Comparison of ENCODE assay signal across 8 cellular contexts in the genomic region with DNA sequence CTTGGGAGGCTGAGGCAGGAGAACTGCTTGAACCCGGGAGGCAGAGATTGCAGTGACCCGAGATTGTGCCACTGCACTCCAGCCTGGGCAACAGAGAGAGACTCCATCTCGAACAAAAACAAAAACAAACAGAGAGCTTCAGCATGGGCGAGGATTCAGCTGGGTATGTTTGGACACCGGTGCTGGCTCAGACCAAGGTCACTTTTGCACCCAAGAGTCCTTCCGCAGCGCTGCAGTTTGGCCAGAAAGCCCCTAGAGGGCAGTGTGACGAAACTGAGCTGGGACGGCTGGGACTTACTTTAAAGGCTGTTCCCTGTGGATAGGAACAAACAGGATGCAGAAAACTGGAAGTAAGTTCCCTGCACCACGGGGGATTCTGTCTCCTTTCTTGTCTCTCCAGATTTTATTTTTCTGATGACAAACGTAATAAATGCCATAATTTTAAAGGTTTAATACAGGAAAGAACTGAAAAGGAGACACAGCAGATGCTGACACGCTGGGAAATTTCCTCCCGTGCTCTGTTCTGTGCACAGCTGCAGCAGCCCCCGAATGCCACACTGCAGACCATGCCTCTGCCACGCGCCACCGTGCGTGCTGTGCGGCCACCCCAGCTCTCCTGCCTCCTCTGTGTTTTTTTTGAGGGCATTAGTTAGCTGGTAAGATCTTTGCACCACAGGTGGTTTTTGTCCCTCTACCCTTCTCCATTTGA. TPM values are rescaled to one million over a fixed set of nuclear protein-coding genes. Genes with fewer than 3 reads are reported as not detected.
A peak's percentile ranks its signal among the peaks of the same experiment; 100 is the strongest.
DNase-seq lines count a peak whose midpoint lies in the region; ATAC-seq and TF ChIP-seq lines count a peak whose summit lies in the region.

No MANE protein-coding gene starts in this region.

- DNase-seq in SIG-M5 treated with dmso at 0.1 percent for 504 hours (lab: John Stamatoyannopoulos, UW; ENCODE audit: unreplicated experiment) (peak; percentile 57), SIG-M5 (lab: John Stamatoyannopoulos, UW) (no peak), NCI-H345 (lab: John Stamatoyannopoulos, UW) (peak; percentile 82), colonic mucosa (peak; percentile 91), right lobe of liver (peak; percentile 81 to 88 (median 87))
- DNase-seq in activated CD4-positive, alpha-beta T cell treated with anti-CD3 and anti-CD28 coated beads for 4 hours: peak; percentile 42 to 65
- DNase-seq in stimulated activated CD4-positive, alpha-beta T cell treated with anti-CD3 and anti-CD28 coated beads, TNF-alpha, amount 100 ng/mL, for 1 hour (ENCODE audit: low read depth in 3 of 3, low spot score in 1 of 3): peak; percentile 24 to 49 (median 32)

- TF ChIP-seq POLR2A in right lobe of liver (IDR thresholded peaks at IDR 0.05): no peak

- H3K4me3 ChIP-seq in colonic mucosa (no peak overlapping the region), right lobe of liver (no peak overlapping the region)

- H3K9ac ChIP-seq in colonic mucosa (ENCODE audit: low read depth in 2 of 2, low read length in 2 of 2): no peak overlapping the region

- H3K36me3 ChIP-seq in colonic mucosa (no peaks in the 10 kb centered on the region), right lobe of liver (no peaks in the 10 kb centered on the region)

- no peaks in the 10 kb centered on the region for H3K4me1 ChIP-seq in colonic mucosa
- peaks cover 0 to 4% (median 0%) of the 10 kb centered on the region in 4 donors for H3K4me1 ChIP-seq in right lobe of liver

- intact Hi-C loops in colonic mucosa (cut with DNase I): loop anchor here (1.0 to 5.0 kb wide), 2 partner anchors 56 to 105 kb away; no protein-coding TSS in a partner anchor
- intact Hi-C loops in right lobe of liver (cut with DNase I): loop anchor here (5.0 kb wide), 1 partner anchor 106 kb away; no protein-coding TSS in a partner anchor

- ATAC-seq in right lobe of liver (peak; percentile 94 to 99 (median 98)), HG02763 (IDR thresholded peaks at IDR 0.05; ENCODE audit: unreplicated experiment) (no peak)

- H3K27ac ChIP-seq in colonic mucosa (no peak overlapping the region), right lobe of liver (no peak overlapping the region)

- H3K27me3 ChIP-seq in colonic mucosa (no peaks in the 10 kb centered on the region), right lobe of liver (no peaks in the 10 kb centered on the region)

- H3K9me3 ChIP-seq in colonic mucosa: no peaks in the 10 kb centered on the region
- no peaks in the 10 kb centered on the region for H3K9me3 ChIP-seq in right lobe of liver

- WGBS in right lobe of liver (ENCODE audit: insufficient coverage, low coverage, low lambda C conversion rate, missing lambda C conversion rate): 9% methylated on average over 18 of the region's 19 CpGs

- TF ChIP-seq CTCF in colonic mucosa (IDR thresholded peaks at IDR 0.05) (peak; percentile 95), right lobe of liver (IDR thresholded peaks at IDR 0.05) (peak; percentile 84 to 97 (median 92))

RNA-seq across cellular contexts. Expression of a gene that starts 25.2 kb away (rescaled TPM):
- total RNA-seq in colonic mucosa (10 to 100 TPM; 27.4 to 32.6 TPM), right lobe of liver (10 to 100 TPM; 12.7 to 27.8 (median 18.7) TPM)

RNA-seq across cellular contexts. Expression of a gene that starts 37.2 kb away (rescaled TPM):
- total RNA-seq in colonic mucosa (under 1 TPM; 0.72 to 0.82 TPM), right lobe of liver (1 to 10 TPM in 1 of 6 experiments, under 1 TPM in 5; 0.19 to 1.0 (median 0.53) TPM)

RNA-seq across cellular contexts. Expression of a gene that starts 59.4 kb away (rescaled TPM):
- total RNA-seq in colonic mucosa: 10 to 100 TPM; 42.8 to 86.1 TPM
- total RNA-seq in right lobe of liver: 10 to 100 TPM; 18.9 to 36.1 (median 26.7) TPM
